Comparison of ENCODE assay signal across 10 cellular contexts in the genomic region with DNA sequence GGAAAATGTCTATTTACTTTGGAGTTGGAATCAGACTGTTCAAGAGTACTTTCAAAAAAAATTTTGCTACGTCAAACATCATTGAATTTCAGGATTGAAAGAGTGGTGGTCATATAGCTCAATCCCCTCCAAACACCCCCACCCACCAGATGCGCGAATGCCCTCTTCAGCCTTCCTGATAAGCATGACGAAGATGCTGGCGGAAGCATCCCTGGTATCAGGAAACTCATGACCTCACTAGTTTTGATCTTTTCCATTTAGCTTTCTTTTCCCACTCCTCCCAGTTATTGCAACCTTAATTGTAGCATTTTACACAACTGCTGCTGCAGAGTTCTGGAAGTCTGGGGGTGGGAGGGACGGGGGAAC.
A peak's percentile ranks its signal among the peaks of the same experiment; 100 is the strongest.
DNase-seq lines count a peak whose midpoint lies in the region; ATAC-seq and TF ChIP-seq lines count a peak whose summit lies in the region.
"Had no signal": no experiment of that assay in that cellular context is flagged by ENCODE, and none has a peak within 500 bp of the region (broad histone marks: within the 10 kb centered on the region; RNA-seq: fewer than 3 reads in every experiment).

No MANE protein-coding gene starts in this region.

- H3K4me1 ChIP-seq in thoracic aorta (ENCODE audit: control insufficient read depth in 1 of 2, low read depth in 2 of 2) (peaks cover 10 to 25% of the 10 kb centered on the region in 2 donors), MM.1S (ENCODE audit: low read length) (no peaks in the 10 kb centered on the region)
- H3K4me1 ChIP-seq: BLaER1 treated with 17β-estradiol and CSF1 and Interleukin-3, amounts not matched to agents 10 nM and 100 nM had no signal

- no peaks in the 10 kb centered on the region for H4K20me1 ChIP-seq in MM.1S (ENCODE audit: insufficient read depth, low read length)
- H4K20me1 ChIP-seq: BLaER1 treated with 17β-estradiol and CSF1 and Interleukin-3, amounts not matched to agents 10 nM and 100 nM had no signal

- TF ChIP-seq CTCF in coronary artery (IDR thresholded peaks at IDR 0.05) = no peak
- no peak for TF ChIP-seq CTCF in thoracic aorta (IDR thresholded peaks at IDR 0.05)
- TF ChIP-seq CTCF in MM.1S (IDR thresholded peaks at IDR 0.05; ENCODE audit: low read length) = no peak

- peak overlapping the region in 1 of 2 donors; percentile 80 for H3K27ac ChIP-seq in coronary artery
- H3K27ac ChIP-seq in thoracic aorta = no peak overlapping the region
- no peak overlapping the region for H3K27ac ChIP-seq in MM.1S (ENCODE audit: low read length)
- H3K27ac ChIP-seq: BLaER1 treated with 17β-estradiol and CSF1 and Interleukin-3, amounts not matched to agents 10 nM and 100 nM had no signal

- H3K27me3 ChIP-seq in thoracic aorta (replicated peaks; ENCODE audit: insufficient read depth) (no peaks in the 10 kb centered on the region), MM.1S (replicated peaks; ENCODE audit: insufficient read depth, low read length) (no peaks in the 10 kb centered on the region)
- H3K27me3 ChIP-seq: BLaER1 treated with 17β-estradiol and CSF1 and Interleukin-3, amounts not matched to agents 10 nM and 100 nM had no signal

- no peaks in the 10 kb centered on the region for H3K36me3 ChIP-seq in thoracic aorta
- no peaks in the 10 kb centered on the region for H3K36me3 ChIP-seq in MM.1S (replicated peaks; ENCODE audit: insufficient read depth, low read length)
- H3K36me3 ChIP-seq: BLaER1 treated with 17β-estradiol and CSF1 and Interleukin-3, amounts not matched to agents 10 nM and 100 nM had no signal

- H2AFZ ChIP-seq in MM.1S (ENCODE audit: low read length) = no peak overlapping the region

- no peak overlapping the region for H3K9ac ChIP-seq in MM.1S (ENCODE audit: low read length)
- H3K9ac ChIP-seq: BLaER1 treated with 17β-estradiol and CSF1 and Interleukin-3, amounts not matched to agents 10 nM and 100 nM had no signal

- H3K9me3 ChIP-seq in thoracic aorta = no peaks in the 10 kb centered on the region
- H3K9me3 ChIP-seq in MM.1S (replicated peaks; ENCODE audit: insufficient read depth, low read length) = no peaks in the 10 kb centered on the region

- no peaks in the 10 kb centered on the region for H3K9me2 ChIP-seq in MM.1S (replicated peaks; ENCODE audit: insufficient read depth, low read length)

- ATAC-seq in thoracic aorta (ENCODE audit: insufficient number of reproducible peaks, low FRiP score, low read depth) = no peak

- peaks cover 2% of the 10 kb centered on the region for H3K36me3 Mint-ChIP-seq in activated CD4-positive, alpha-beta T cell treated with anti-CD3 and anti-CD28 coated beads, Interleukin-2, amount 10 ng/mL, durations not matched to agents 24 days and 14 days (ENCODE audit: low read depth)

- H3K4me1 Mint-ChIP-seq in activated CD4-positive, alpha-beta T cell treated with anti-CD3 and anti-CD28 coated beads, Interleukin-2, amount 10 ng/mL, durations not matched to agents 24 days and 14 days = peaks cover 5% of the 10 kb centered on the region

- no peaks in the 10 kb centered on the region for H3F3A ChIP-seq in MM.1S (ENCODE audit: insufficient read depth, low read length)

- H3K4me3 ChIP-seq in coronary artery = peak overlapping the region; percentile 89
- peak overlapping the region; percentile 79 for H3K4me3 ChIP-seq in thoracic aorta
- no peak overlapping the region for H3K4me3 ChIP-seq in MM.1S (ENCODE audit: low read length)
- H3K4me3 ChIP-seq: BLaER1 treated with 17β-estradiol and CSF1 and Interleukin-3, amounts not matched to agents 10 nM and 100 nM had no signal

- peak overlapping the region; percentile 53 for H3K4me3 Mint-ChIP-seq in activated CD4-positive, alpha-beta T cell treated with anti-CD3 and anti-CD28 coated beads, Interleukin-2, amount 10 ng/mL, durations not matched to agents 24 days and 14 days

- DNase-seq in activated CD4-positive, alpha-beta T cell treated with anti-CD3 and anti-CD28 coated beads, Interleukin-2, amount 10 ng/mL, durations not matched to agents 24 days and 14 days = no peak
- DNase-seq in activated CD4-positive, alpha-beta T cell treated with anti-CD3 and anti-CD28 coated beads, Interleukin-2, amount 50 U/mL, for 48 hours = no peak
- DNase-seq in coronary artery (ENCODE audit: low spot score) (no peak), lung microvascular endothelial cell (ENCODE audit: low read depth in 2 of 2) (peak; percentile 54 to 78), thoracic aorta (ENCODE audit: low spot score) (no peak), NCI-H1092 (lab: John Stamatoyannopoulos, UW) (no peak), MM.1S (no peak), SIG-M5 treated with dmso at 0.1 percent for 504 hours (lab: John Stamatoyannopoulos, UW; ENCODE audit: unreplicated experiment) (no peak)
- DNase-seq: activated T-cell treated with anti-CD3 and anti-CD28 coated beads for 4 hours had no signal

- no peak overlapping the region for H3K27ac Mint-ChIP-seq in activated CD4-positive, alpha-beta T cell treated with anti-CD3 and anti-CD28 coated beads, Interleukin-2, amount 10 ng/mL, durations not matched to agents 24 days and 14 days

- H3K4me2 ChIP-seq in MM.1S (ENCODE audit: low read depth, low read length) = no peak overlapping the region
- H3K4me2 ChIP-seq: BLaER1 treated with 17β-estradiol and CSF1 and Interleukin-3, amounts not matched to agents 10 nM and 100 nM had no signal

- intact Hi-C loops in activated CD4-positive, alpha-beta T cell treated with anti-CD3 and anti-CD28 coated beads, Interleukin-2, amount 10 ng/mL, durations not matched to agents 24 days and 14 days (cut with micrococcal nuclease) = no loop called here

- peaks cover 4% of the 10 kb centered on the region for H3K9me3 Mint-ChIP-seq in activated CD4-positive, alpha-beta T cell treated with anti-CD3 and anti-CD28 coated beads, Interleukin-2, amount 10 ng/mL, durations not matched to agents 24 days and 14 days

- no peaks in the 10 kb centered on the region for H3K79me2 ChIP-seq in MM.1S (ENCODE audit: low read length)

- H3K27me3 Mint-ChIP-seq in activated CD4-positive, alpha-beta T cell treated with anti-CD3 and anti-CD28 coated beads, Interleukin-2, amount 10 ng/mL, durations not matched to agents 24 days and 14 days = peaks cover 40% of the 10 kb centered on the region

Comparison
In these comparisons a context has a peak if more than half of its experiments do, and no peak if none do; other contexts are left out.
1. DNase-seq: peak in lung microvascular endothelial cell (2 of 2); none in activated CD4-positive, alpha-beta T cell treated with anti-CD3 and anti-CD28 coated beads, Interleukin-2, amount 10 ng/mL, durations not matched to agents 24 days and 14 days (single experiment), activated CD4-positive, alpha-beta T cell treated with anti-CD3 and anti-CD28 coated beads, Interleukin-2, amount 50 U/mL, for 48 hours (0 of 2), coronary artery (single experiment), thoracic aorta (single experiment), NCI-H1092 (single experiment), MM.1S (single experiment) and SIG-M5 treated with dmso at 0.1 percent for 504 hours (single experiment).